10 cellular contexts compared by ENCODE assay signal in the genomic region with DNA sequence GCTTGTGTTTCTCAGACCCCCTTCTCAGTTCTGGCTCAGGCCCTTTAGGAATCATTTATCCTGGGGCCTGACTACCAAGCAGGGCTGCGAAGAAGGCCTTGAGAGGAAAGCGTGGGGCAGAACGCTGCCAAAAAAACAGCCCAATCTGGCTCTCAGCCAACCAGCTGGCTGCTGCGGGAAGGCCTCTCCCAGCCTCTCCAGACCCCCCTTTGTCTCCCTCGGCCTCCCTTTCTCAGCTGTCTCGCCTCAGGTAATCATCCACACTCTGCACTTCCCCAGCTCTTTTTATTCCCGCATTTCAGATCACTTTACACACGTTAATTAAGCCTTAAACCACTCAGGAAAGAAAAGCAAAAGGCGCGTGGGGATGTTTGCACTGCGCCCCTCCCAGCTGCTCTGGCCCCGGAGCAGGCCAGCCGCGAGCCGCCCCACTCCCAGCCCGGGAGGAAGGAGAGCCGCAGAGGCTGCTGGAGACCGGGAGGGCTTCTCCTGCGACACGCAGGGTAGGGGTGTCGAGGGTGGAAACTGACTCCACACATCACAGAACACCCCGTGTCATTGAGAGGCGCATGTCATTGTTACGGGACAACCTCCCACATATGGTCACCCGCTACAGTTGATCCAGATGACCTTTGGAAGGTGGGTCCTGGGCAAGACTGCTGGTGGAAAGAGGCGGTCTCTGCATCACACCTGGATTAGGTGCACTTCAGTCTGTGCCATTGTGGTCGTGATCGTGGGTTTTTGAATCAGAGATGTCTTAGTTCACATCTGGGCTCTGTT.
DNase-seq lines count a peak whose midpoint lies in the region; ATAC-seq and TF ChIP-seq lines count a peak whose summit lies in the region.
"Had no signal": no experiment of that assay in that cellular context is flagged by ENCODE, and none has a peak within 500 bp of the region (broad histone marks: within the 10 kb centered on the region; RNA-seq: fewer than 3 reads in every experiment).

No MANE protein-coding gene starts in this region.

- peaks cover 58 to 68% (median 62%) of the 10 kb centered on the region in 3 donors for H3K4me1 Mint-ChIP-seq in CD8-positive, alpha-beta memory T cell
- peaks cover 90% of the 10 kb centered on the region for H3K4me1 Mint-ChIP-seq in activated naive CD8-positive, alpha-beta T cell treated with anti-CD3 and anti-CD28 coated beads, Interleukin-2, amount 50 U/mL, for 24 hours
- H3K4me1 Mint-ChIP-seq in mesothelial cell of epicardium, result peaks cover 46% of the 10 kb centered on the region

- CTCF ChIA-PET in CD8-positive, alpha-beta memory T cell (lab: Charles Lee), result interaction anchor here (0.6 kb wide), 1 partner anchor 96 kb away, joined by 3 read pairs; no protein-coding TSS in a partner anchor

- H3K27ac ChIP-seq in CD8-positive, alpha-beta memory T cell (ENCODE audit: low read depth, low read length), result no peak overlapping the region

- H3K27ac Mint-ChIP-seq in CD8-positive, alpha-beta memory T cell, result peak overlapping the region in 7 of 8 donors; percentile 23 to 93 (median 87)
- peak overlapping the region; percentile 93 for H3K27ac Mint-ChIP-seq in activated naive CD8-positive, alpha-beta T cell treated with anti-CD3 and anti-CD28 coated beads, Interleukin-2, amount 50 U/mL, for 24 hours
- H3K27ac Mint-ChIP-seq in mesothelial cell of epicardium, result peak overlapping the region; percentile 85

- no peaks in the 10 kb centered on the region for H3K36me3 ChIP-seq in CD8-positive, alpha-beta memory T cell (ENCODE audit: insufficient read depth, low read length)

- no peaks in the 10 kb centered on the region for H3K27me3 Mint-ChIP-seq in CD8-positive, alpha-beta memory T cell
- H3K27me3 Mint-ChIP-seq in activated naive CD8-positive, alpha-beta T cell treated with anti-CD3 and anti-CD28 coated beads, Interleukin-2, amount 50 U/mL, for 24 hours, result no peaks in the 10 kb centered on the region
- no peaks in the 10 kb centered on the region for H3K27me3 Mint-ChIP-seq in mesothelial cell of epicardium (ENCODE audit: low read depth)

- POLR2A ChIA-PET in CD8-positive, alpha-beta memory T cell (lab: Charles Lee), result interaction anchor here (0.9 kb wide), 1 partner anchor 11 kb away, joined by 3 read pairs; no protein-coding TSS in a partner anchor

- H3K36me3 Mint-ChIP-seq in CD8-positive, alpha-beta memory T cell, result peaks cover 0 to 17% (median 0%) of the 10 kb centered on the region in 3 donors
- H3K36me3 Mint-ChIP-seq in activated naive CD8-positive, alpha-beta T cell treated with anti-CD3 and anti-CD28 coated beads, Interleukin-2, amount 50 U/mL, for 24 hours (ENCODE audit: low read depth), result peaks cover 21% of the 10 kb centered on the region
- H3K36me3 Mint-ChIP-seq in mesothelial cell of epicardium, result no peaks in the 10 kb centered on the region

- peaks cover 0 to 11% (median 9%) of the 10 kb centered on the region in 5 donors for H3K9me3 Mint-ChIP-seq in CD8-positive, alpha-beta memory T cell
- peaks cover 15% of the 10 kb centered on the region for H3K9me3 Mint-ChIP-seq in activated naive CD8-positive, alpha-beta T cell treated with anti-CD3 and anti-CD28 coated beads, Interleukin-2, amount 50 U/mL, for 24 hours
- peaks cover 3% of the 10 kb centered on the region for H3K9me3 Mint-ChIP-seq in mesothelial cell of epicardium

- no peak for TF ChIP-seq CTCF in mesothelial cell of epicardium (IDR thresholded peaks at IDR 0.05; ENCODE audit: unreplicated experiment)

- H3K9me3 ChIP-seq in CD8-positive, alpha-beta memory T cell (ENCODE audit: low read length), result no peaks in the 10 kb centered on the region

- H3K27me3 ChIP-seq in CD8-positive, alpha-beta memory T cell (ENCODE audit: insufficient read depth, low read length, poor library complexity, severe bottlenecking), result no peaks in the 10 kb centered on the region

- no peak overlapping the region for H3K4me3 ChIP-seq in CD8-positive, alpha-beta memory T cell (ENCODE audit: low read length)

- H3K4me3 Mint-ChIP-seq in CD8-positive, alpha-beta memory T cell, result peak overlapping the region in 2 of 7 donors; percentile 31 to 61
- no peak overlapping the region for H3K4me3 Mint-ChIP-seq in activated naive CD8-positive, alpha-beta T cell treated with anti-CD3 and anti-CD28 coated beads, Interleukin-2, amount 50 U/mL, for 24 hours
- peak overlapping the region; percentile 30 for H3K4me3 Mint-ChIP-seq in mesothelial cell of epicardium

- DNase-seq in CD8-positive, alpha-beta memory T cell, result no peak
- DNase-seq in NCI-H1105 treated with DMSO at 0.1 percent for 48 hours (lab: John Stamatoyannopoulos, UW) (peak; percentile 95), mesothelial cell of epicardium (ENCODE audit: low spot score in 2 of 2, unreplicated experiment in 2 of 2) (peak in 1 of 2 experiments; percentile 69), SKM-1 treated with dmso at 0.1 percent for 144 hours (lab: John Stamatoyannopoulos, UW; ENCODE audit: unreplicated experiment) (no peak)
- no peak for DNase-seq in activated naive CD8-positive, alpha-beta T cell treated with anti-CD3 and anti-CD28 coated beads, Interleukin-2, amount 50 U/mL, for 24 hours
- DNase-seq: DMS53, MV-4-11 had no signal

- peaks cover 34% of the 10 kb centered on the region for H3K4me1 ChIP-seq in CD8-positive, alpha-beta memory T cell (ENCODE audit: insufficient read depth, low read length)

- no peak for ATAC-seq in activated naive CD8-positive, alpha-beta T cell treated with anti-CD3 and anti-CD28 coated beads, Interleukin-2, amount 50 U/mL, for 24 hours
- ATAC-seq in GM21390 (IDR thresholded peaks at IDR 0.05; ENCODE audit: unreplicated experiment) (no peak), GM21786 (IDR thresholded peaks at IDR 0.05; ENCODE audit: unreplicated experiment) (no peak)
- no peak for ATAC-seq in activated CD4-positive, CD25-positive, alpha-beta regulatory T cell treated with anti-CD3 and anti-CD28 coated beads, Interleukin-2, amount 50 U/mL, for 24 hours
